ENCODE assay signal across 8 cellular contexts in genomic region chr10:121927841-121928527, GRCh38. TPM values are rescaled to one million over a fixed set of nuclear protein-coding genes. Genes with fewer than 3 reads are reported as not detected.
DNase-seq lines count a peak whose midpoint lies in the region; ATAC-seq and TF ChIP-seq lines count a peak whose summit lies in the region.

TSS of gene ATE1 (minus strand) at chr10:121928031. CDS start at chr10:121927949, 82 bp downstream.

- ATAC-seq in HG03378 (IDR thresholded peaks at IDR 0.05; ENCODE audit: unreplicated experiment) = peak; percentile 57

- TF ChIP-seq POLR2A in GM19099 (IDR thresholded peaks at IDR 0.05; ENCODE audit: extremely low read depth, insufficient read length, low read depth) = peak; percentile 90

- H3K27ac ChIP-seq in cingulate gyrus (ENCODE audit: low read depth, low read length) = peak within 1 kb of the TSS; percentile 95

- DNase-seq in Ammon's horn (ENCODE audit: low spot score) (peak; percentile 95), NCI-H460 (ENCODE audit: extremely low read depth, low read depth) (peak; percentile 86), kidney tubule cell (ENCODE audit: low spot score) (peak; percentile 95)
- peak; percentile 87 for DNase-seq in activated CD4-positive, alpha-beta T cell treated with anti-CD3 and anti-CD28 coated beads for 48 hours
- DNase-seq in stimulated activated CD4-positive, alpha-beta T cell treated with anti-CD3 and anti-CD28 coated beads, Interleukin-1b, Interleukin-23, amount 100 ng/mL, for 1 hour (ENCODE audit: low read depth in 2 of 2) = peak; percentile 53 to 68

RNA-seq across cellular contexts. Expression of gene ATE1, which starts in this region (rescaled TPM):
- total RNA-seq in NCI-H460 (2014; rRNA removed; shearing (Covaris generic)) = 40.7 and 48.3 TPM in 2 replicates
- polyA plus RNA-seq in NCI-H460 (2014; cell fraction: nucleus; rRNA removed) = 12.8 and 15.8 TPM in 2 replicates

Comparison
In these comparisons a context has a peak if more than half of its experiments do, and no peak if none do; other contexts are left out.
1. Peak in every context shown above with its lines: DNase-seq, ATAC-seq and H3K27ac ChIP-seq.